In genomic region chr9:17052626-17053025, GRCh38 we compare ENCODE assay signal across 16 cellular contexts.
"Had no signal": no experiment of that assay in that cellular context is flagged by ENCODE, and none has a peak within 500 bp of the region (broad histone marks: within the 10 kb centered on the region; RNA-seq: fewer than 3 reads in every experiment).

No MANE protein-coding gene starts in this region.

- H3K4me3 ChIP-seq: dorsolateral prefrontal cortex, esophagus muscularis mucosa, prostate gland, sigmoid colon, tibial nerve had no signal

- DNase-seq: activated CD4-positive, alpha-beta T cell treated with anti-CD3 and anti-CD28 coated beads, Interleukin-2, amount 10 ng/mL, durations not matched to agents 7 days and 5 days; activated CD4-positive, CD25-positive, alpha-beta regulatory T cell; activated CD8-positive, alpha-beta memory T cell treated with anti-CD3 and anti-CD28 coated beads for 24 hours; activated naive CD4-positive, alpha-beta T cell treated with anti-CD3 and anti-CD28 coated beads for 36 hours; dorsolateral prefrontal cortex; foreskin fibroblast; glutamatergic neuron; mammary epithelial cell; natural killer cell; sigmoid colon; stimulated activated CD4-positive, alpha-beta T cell treated with anti-CD3 and anti-CD28 coated beads, Interleukin-2, amount 100 ng/mL, for 24 hours; stimulated activated naive B cell treated with anti-CD40 and anti-IgM and Interleukin-4, amounts not matched to agents 10 μg/mL and 1 μg/mL and 100 μg/mL, for 72 hours had no signal

- H3K4me1 ChIP-seq: esophagus muscularis mucosa, prostate gland, sigmoid colon, tibial nerve had no signal

- H3K36me3 ChIP-seq: esophagus muscularis mucosa, prostate gland, sigmoid colon, tibial nerve had no signal

- H3K27me3 ChIP-seq: dorsolateral prefrontal cortex, esophagus muscularis mucosa, sigmoid colon, tibial nerve had no signal

- ATAC-seq: left lobe of liver; natural killer cell; stimulated activated naive B cell treated with anti-CD40 and anti-IgM and Interleukin-4, amounts not matched to agents 10 μg/mL and 1 μg/mL and 100 μg/mL, for 72 hours had no signal

- H3K9me3 ChIP-seq: esophagus muscularis mucosa, prostate gland, sigmoid colon, tibial nerve had no signal
